Comparison of ENCODE assay signal across 11 cellular contexts in genomic region chr12:94721173-94721572, GRCh38.
DNase-seq lines count a peak whose midpoint lies in the region; ATAC-seq, FAIRE-seq and TF ChIP-seq lines count a peak whose summit lies in the region.
"Had no signal": no experiment of that assay in that cellular context is flagged by ENCODE, and none has a peak within 500 bp of the region (broad histone marks: within the 10 kb centered on the region; RNA-seq: fewer than 3 reads in every experiment).

No MANE protein-coding gene starts in this region.

- CTCF ChIA-PET in activated B cell treated with CpG ODN at 0.5 μM for 24 hours (lab: Charles Lee), result interaction anchor here (1.0 to 2.0 kb wide), 8 partner anchors 11 to 154 kb away, joined by 3 to 17 read pairs (median 4); no protein-coding TSS in a partner anchor

- POLR2A ChIA-PET in activated B cell treated with CpG ODN at 0.5 μM for 24 hours (lab: Charles Lee), result interaction anchor here (0.6 to 1.8 kb wide), 14 partner anchors 9 to 364 kb away, joined by 3 to 14 read pairs (median 4); partner anchors contain the start of gene NDUFA12

- peak overlapping the region; percentile 54 for H3K27ac Mint-ChIP-seq in activated B cell treated with CpG ODN at 0.5 μM for 24 hours
- H3K27ac Mint-ChIP-seq: activated T-helper 2 cell treated with anti-CD3 and anti-CD28 coated beads, Interferon-gamma antibody, Interleukin-2, Interleukin-4, amounts not matched to agents 10 μg/mL and 5 μg/mL and 100 μg/mL, durations not matched to agents 14 hours and 24 hours and 36 hours had no signal

- DNase-seq in GM18507 (ENCODE audit: extremely low spot score, insufficient read length, low read depth) (peak; percentile 51), activated B cell treated with CpG ODN at 0.5 μM for 24 hours (no peak), NCI-H1930 (lab: John Stamatoyannopoulos, UW) (no peak), DMS153 treated with DMSO at 0.1 percent for 48 hours (lab: John Stamatoyannopoulos, UW; ENCODE audit: unreplicated experiment) (no peak), GM03348 (ENCODE audit: low spot score) (no peak), foreskin melanocyte (no peak)
- DNase-seq: Caco-2, ovary had no signal

- H3K4me3 Mint-ChIP-seq in activated B cell treated with CpG ODN at 0.5 μM for 24 hours, result peak overlapping the region; percentile 71

- ATAC-seq in GM21423 (IDR thresholded peaks at IDR 0.05; ENCODE audit: unreplicated experiment) (peak; percentile 80), HG03103 (IDR thresholded peaks at IDR 0.05; ENCODE audit: low read depth, unreplicated experiment) (peak; percentile 84), activated B cell treated with CpG ODN at 0.5 μM for 24 hours (ENCODE audit: low read depth) (peak; percentile 95)

- peak; percentile 97 for FAIRE-seq in GM18507 (lab: Jason Lieb, UNC)

- H3K4me1 Mint-ChIP-seq in activated B cell treated with CpG ODN at 0.5 μM for 24 hours, result peaks cover 48% of the 10 kb centered on the region

- no peak for TF ChIP-seq CTCF in activated B cell treated with CpG ODN at 0.5 μM for 24 hours (IDR thresholded peaks at IDR 0.05)

- H3K36me3 Mint-ChIP-seq in activated B cell treated with CpG ODN at 0.5 μM for 24 hours (ENCODE audit: low read depth), result no peaks in the 10 kb centered on the region

- intact Hi-C loops in activated B cell treated with CpG ODN at 0.5 μM for 24 hours (cut with micrococcal nuclease), result loop anchor here (1.0 to 5.0 kb wide), 6 partner anchors 15 to 259 kb away; no protein-coding TSS in a partner anchor

- no peaks in the 10 kb centered on the region for H3K27me3 Mint-ChIP-seq in activated B cell treated with CpG ODN at 0.5 μM for 24 hours

- no peaks in the 10 kb centered on the region for H3K9me3 Mint-ChIP-seq in activated B cell treated with CpG ODN at 0.5 μM for 24 hours
- H3K9me3 Mint-ChIP-seq: activated T-helper 2 cell treated with anti-CD3 and anti-CD28 coated beads, Interferon-gamma antibody, Interleukin-2, Interleukin-4, amounts not matched to agents 10 μg/mL and 5 μg/mL and 100 μg/mL, durations not matched to agents 14 hours and 24 hours and 36 hours had no signal
